ENCODE assay signal across 8 cellular contexts in genomic region chr6:6003334-6004146, GRCh38. TPM values are rescaled to one million over a fixed set of nuclear protein-coding genes. Genes with fewer than 3 reads are reported as not detected.
DNase-seq lines count a peak whose midpoint lies in the region; ATAC-seq and TF ChIP-seq lines count a peak whose summit lies in the region.

No MANE protein-coding gene starts in this region.

- H3K4me1 ChIP-seq in right lobe of liver = peaks cover 0 to 14% (median 2%) of the 10 kb centered on the region in 4 donors
- H3K4me1 ChIP-seq in tibial artery = peaks cover 0 to 68% (median 39%) of the 10 kb centered on the region in 4 donors

- peak; percentile 15 for ATAC-seq in CD4-positive, alpha-beta T cell (ENCODE audit: poor library complexity)
- peak; percentile 11 to 22 (median 17) for ATAC-seq in right lobe of liver
- ATAC-seq in GM19351 (IDR thresholded peaks at IDR 0.05; ENCODE audit: unreplicated experiment) = no peak
- ATAC-seq in GM18861 (IDR thresholded peaks at IDR 0.05; ENCODE audit: unreplicated experiment) = no peak

- peaks cover 99% of the 10 kb centered on the region for H3K27me3 ChIP-seq in CD4-positive, alpha-beta T cell (ENCODE audit: control insufficient read depth, insufficient read depth, low read length)
- peaks cover 5 to 69% of the 10 kb centered on the region in 2 donors for H3K27me3 ChIP-seq in right lobe of liver
- peaks cover 3 to 89% of the 10 kb centered on the region in 2 donors for H3K27me3 ChIP-seq in tibial artery

- no peak overlapping the region for H3K27ac ChIP-seq in CD4-positive, alpha-beta T cell (ENCODE audit: low read depth, low read length)
- H3K27ac ChIP-seq in right lobe of liver (peak overlapping the region; percentile 16 to 54 (median 40)), tibial artery (peak overlapping the region; percentile 29 to 49)

- DNase-seq in CD4-positive, alpha-beta T cell = no peak
- peak; percentile 66 to 68 for DNase-seq in Kasumi-1 (lab: John Stamatoyannopoulos, UW)
- DNase-seq in right lobe of liver = peak in 2 of 3 donors; percentile 51 to 60
- no peak for DNase-seq in tibial artery
- no peak for DNase-seq in DMS79 (lab: John Stamatoyannopoulos, UW)

- TF ChIP-seq POLR2A in right lobe of liver (IDR thresholded peaks at IDR 0.05) = no peak

- H3K27ac Mint-ChIP-seq in CD4-positive, alpha-beta T cell = peak overlapping the region; percentile 54
- peak overlapping the region; percentile 88 to 100 (median 94) for H3K27ac Mint-ChIP-seq in brain

- POLR2A ChIA-PET in CD4-positive, alpha-beta T cell (lab: Charles Lee) = interaction anchor here (0.9 kb wide), 1 partner anchor 152 kb away, joined by 3 read pairs; no protein-coding TSS in a partner anchor

- CTCF ChIA-PET in CD4-positive, alpha-beta T cell (lab: Charles Lee) = no interaction called here

- H3K9me3 Mint-ChIP-seq in CD4-positive, alpha-beta T cell = peaks cover 4% of the 10 kb centered on the region
- peaks cover 3 to 9% (median 9%) of the 10 kb centered on the region in 5 experiments for H3K9me3 Mint-ChIP-seq in brain

- H3K36me3 Mint-ChIP-seq in CD4-positive, alpha-beta T cell (ENCODE audit: low read depth) = no peaks in the 10 kb centered on the region
- H3K36me3 Mint-ChIP-seq in brain = peaks cover 14% of the 10 kb centered on the region

- no peak for TF ChIP-seq CTCF in CD4-positive, alpha-beta T cell (IDR thresholded peaks at IDR 0.05)
- TF ChIP-seq CTCF in brain (conservative IDR thresholded peaks at IDR 0.05) = no peak
- TF ChIP-seq CTCF in right lobe of liver (IDR thresholded peaks at IDR 0.05) = no peak
- no peak for TF ChIP-seq CTCF in tibial artery (IDR thresholded peaks at IDR 0.05)

- peaks cover 96% of the 10 kb centered on the region for H3K27me3 Mint-ChIP-seq in CD4-positive, alpha-beta T cell
- peaks cover 100% of the 10 kb centered on the region for H3K27me3 Mint-ChIP-seq in brain

- peak overlapping the region; percentile 83 for H3K4me3 Mint-ChIP-seq in CD4-positive, alpha-beta T cell
- peak overlapping the region; percentile 88 to 97 (median 91) for H3K4me3 Mint-ChIP-seq in brain

- H3K36me3 ChIP-seq in right lobe of liver (no peaks in the 10 kb centered on the region), tibial artery (no peaks in the 10 kb centered on the region)

- peaks cover 85% of the 10 kb centered on the region for H3K4me1 Mint-ChIP-seq in CD4-positive, alpha-beta T cell (ENCODE audit: low read depth)
- H3K4me1 Mint-ChIP-seq in brain = peaks cover 76% of the 10 kb centered on the region

- WGBS in right lobe of liver (ENCODE audit: insufficient coverage, low coverage, low lambda C conversion rate, missing lambda C conversion rate) = 1% methylated on average over 9 of the region's 71 CpGs

- H3K4me3 ChIP-seq in right lobe of liver (peak overlapping the region; percentile 18 to 31 (median 23)), tibial artery (peak overlapping the region; percentile 45 to 56)

- H3K9me3 ChIP-seq in CD4-positive, alpha-beta T cell (ENCODE audit: control insufficient read depth, low read length) = peaks cover 12% of the 10 kb centered on the region
- H3K9me3 ChIP-seq in right lobe of liver (no peaks in the 10 kb centered on the region), tibial artery (peaks cover 0 to 5% (median 0%) of the 10 kb centered on the region in 3 donors)

- intact Hi-C loops in CD4-positive, alpha-beta T cell (cut with DNase I, micrococcal nuclease) = loop anchor here in 1 of 2 experiments (10.0 kb wide), 1 partner anchor 1229 kb away; the partner anchor contains the start of gene CDYL
- intact Hi-C loops in right lobe of liver (cut with DNase I) = no loop called here
- intact Hi-C loops in tibial artery (cut with DNase I; ENCODE audit: low total_unique reads) = loop anchor here (10.0 kb wide), 2 partner anchors 329 to 799 kb away; no protein-coding TSS in a partner anchor

RNA-seq across cellular contexts. Expression of gene NRN1, which starts 3.2 kb away (rescaled TPM):
- total RNA-seq in CD4-positive, alpha-beta T cell = not detected
- polyA plus RNA-seq in brain (ENCODE audit: insufficient read depth, low read depth, low replicate concordance) = 44.2 TPM
- 1 to 10 TPM in 5 of 6 experiments, under 1 TPM in 1; 0.86 to 3.4 (median 2.4) TPM for total RNA-seq in right lobe of liver

Comparison
In these comparisons a context has a peak if more than half of its experiments do, and no peak if none do; other contexts are left out.
1. ATAC-seq: peak in CD4-positive, alpha-beta T cell (single experiment) and right lobe of liver (4 of 4); none in GM19351 (single experiment) and GM18861 (single experiment).
2. DNase-seq: peak in Kasumi-1 (2 of 2) and right lobe of liver (2 of 3); none in CD4-positive, alpha-beta T cell (0 of 10), tibial artery (0 of 2) and DMS79 (single experiment).